Comparison of ENCODE assay signal across 23 cellular contexts in genomic region chr18:51089691-51090090, GRCh38.
"Had no signal": no experiment of that assay in that cellular context is flagged by ENCODE, and none has a peak within 500 bp of the region (broad histone marks: within the 10 kb centered on the region; RNA-seq: fewer than 3 reads in every experiment).

No MANE protein-coding gene starts in this region.

- DNase-seq: erythroblast; gastrocnemius medialis; islet precursor cell; left ventricle myocardium inferior; lower lobe of right lung; nucleus accumbens; ovary; right cardiac atrium; stimulated activated CD4-positive, alpha-beta T cell treated with anti-CD3 and anti-CD28 coated beads, Interleukin-4, amount 100 ng/mL, for 1 hour; stimulated activated CD8-positive, alpha-beta memory T cell treated with anti-CD3 and anti-CD28 coated beads, Interleukin-4, amount 100 ng/mL, for 48 hours; stimulated activated naive CD8-positive, alpha-beta T cell treated with anti-CD3 and anti-CD28 coated beads, Interleukin-15, Interleukin-2, amounts not matched to agents 100 U/mL and 50 U/mL, for 24 hours; thyroid gland; upper lobe of left lung; uterus had no signal

- H3K36me3 ChIP-seq: gastrocnemius medialis, ovary, uterus had no signal

- H3K4me2 ChIP-seq: neural progenitor cell had no signal

- H3K9ac ChIP-seq: neural progenitor cell had no signal

- H3K27ac ChIP-seq: gastrocnemius medialis, left ventricle myocardium inferior, lower lobe of right lung, neural progenitor cell, ovary, suprapubic skin, thyroid gland, upper lobe of left lung, uterus had no signal

- H3K27me3 ChIP-seq: gastrocnemius medialis, neural progenitor cell, ovary, suprapubic skin, thyroid gland, upper lobe of left lung, uterus had no signal

- H3K27ac Mint-ChIP-seq: dendritic cell treated with granulocyte-macrophage colony-stimulating factor and Interleukin-4, amounts not matched to agents 40 ng/mL and 50 ng/mL, for 4 days; memory B cell; mesothelial cell of epicardium; natural killer cell treated with Interleukin-12 subunit alpha and Interleukin-12 subunit beta and Interleukin-15 and Interleukin-18, amount 100 ng/mL, for 72 hours; neural progenitor cell; progenitor cell of endocrine pancreas; stimulated activated effector memory CD8-positive, alpha-beta T cell treated with anti-CD3 and anti-CD28 coated beads, Interleukin-12 subunit alpha, Interleukin-12 subunit beta, amount 100 ng/mL, for 72 hours had no signal

- H3K4me3 ChIP-seq: gastrocnemius medialis, left ventricle myocardium inferior, lower lobe of right lung, neural progenitor cell, ovary, suprapubic skin, thyroid gland, upper lobe of left lung, uterus had no signal

- H3K4me3 Mint-ChIP-seq: dendritic cell treated with granulocyte-macrophage colony-stimulating factor and Interleukin-4, amounts not matched to agents 40 ng/mL and 50 ng/mL, for 4 days; memory B cell; mesothelial cell of epicardium; natural killer cell treated with Interleukin-12 subunit alpha and Interleukin-12 subunit beta and Interleukin-15 and Interleukin-18, amount 100 ng/mL, for 72 hours; neural progenitor cell; stimulated activated effector memory CD8-positive, alpha-beta T cell treated with anti-CD3 and anti-CD28 coated beads, Interleukin-12 subunit alpha, Interleukin-12 subunit beta, amount 100 ng/mL, for 72 hours had no signal

- H3K9me3 ChIP-seq: ovary, suprapubic skin, thyroid gland, uterus had no signal

- ATAC-seq: gastrocnemius medialis; lower lobe of right lung; natural killer cell treated with Interleukin-12 subunit alpha and Interleukin-12 subunit beta and Interleukin-15 and Interleukin-18, amount 100 ng/mL, for 72 hours; right cardiac atrium; stimulated activated effector memory CD8-positive, alpha-beta T cell treated with anti-CD3 and anti-CD28 coated beads, Interleukin-12 subunit alpha, Interleukin-12 subunit beta, amount 100 ng/mL, for 72 hours; stimulated activated naive CD8-positive, alpha-beta T cell treated with anti-CD3 and anti-CD28 coated beads, Interleukin-15, Interleukin-2, amounts not matched to agents 100 U/mL and 50 U/mL, for 24 hours had no signal

- FAIRE-seq: endothelial cell of umbilical vein had no signal

- H3K27me3 Mint-ChIP-seq: dendritic cell treated with granulocyte-macrophage colony-stimulating factor and Interleukin-4, amounts not matched to agents 40 ng/mL and 50 ng/mL, for 4 days; memory B cell; natural killer cell treated with Interleukin-12 subunit alpha and Interleukin-12 subunit beta and Interleukin-15 and Interleukin-18, amount 100 ng/mL, for 72 hours; progenitor cell of endocrine pancreas had no signal

- H2AFZ ChIP-seq: neural progenitor cell had no signal

- H3K4me1 ChIP-seq: gastrocnemius medialis, left ventricle myocardium inferior, lower lobe of right lung, neural progenitor cell, suprapubic skin, thyroid gland, uterus had no signal

- H3K4me1 Mint-ChIP-seq: memory B cell; mesothelial cell of epicardium; neural progenitor cell; stimulated activated effector memory CD8-positive, alpha-beta T cell treated with anti-CD3 and anti-CD28 coated beads, Interleukin-12 subunit alpha, Interleukin-12 subunit beta, amount 100 ng/mL, for 72 hours had no signal
